In genomic region chr5:56827043-56827442, GRCh38 we compare ENCODE assay signal across 11 cellular contexts. TPM values are rescaled to one million over a fixed set of nuclear protein-coding genes. Genes with fewer than 3 reads are reported as not detected.
DNase-seq lines count a peak whose midpoint lies in the region; ATAC-seq and TF ChIP-seq lines count a peak whose summit lies in the region.
"Had no signal": no experiment of that assay in that cellular context is flagged by ENCODE, and none has a peak within 500 bp of the region (broad histone marks: within the 10 kb centered on the region; RNA-seq: fewer than 3 reads in every experiment).

No MANE protein-coding gene starts in this region.

- H3K4me3 ChIP-seq in BE2C (ENCODE audit: low read depth, low read length) (no peak overlapping the region), HEK293 (ENCODE audit: low read depth, low read length) (no peak overlapping the region), ascending aorta (no peak overlapping the region)
- H3K4me3 ChIP-seq: pancreas, SJCRH30 had no signal

- H3K27ac ChIP-seq in HEK293 (ENCODE audit: extremely low read depth, low read depth, low read length) (no peak overlapping the region), ascending aorta (no peak overlapping the region)
- H3K27ac ChIP-seq: pancreas, SJCRH30 had no signal

- CTCF ChIA-PET in HEK293 (lab: Yijun Ruan, JAX): interaction anchor here (0.5 to 2.4 kb wide), 11 partner anchors 10 to 854 kb away, joined by 3 to 8 read pairs (median 4); no protein-coding TSS in a partner anchor

- POLR2A ChIA-PET in HEK293 (lab: Yijun Ruan, JAX): interaction anchor here (0.9 kb wide), 1 partner anchor 10 kb away, joined by 6 read pairs; no protein-coding TSS in a partner anchor

- no peaks in the 10 kb centered on the region for H3K9me3 ChIP-seq in BE2C
- H3K9me3 ChIP-seq in HEK293 (ENCODE audit: control insufficient read depth, insufficient read depth, low read depth, low read length): no peaks in the 10 kb centered on the region
- no peaks in the 10 kb centered on the region for H3K9me3 ChIP-seq in ascending aorta
- H3K9me3 ChIP-seq: pancreas, SJCRH30 had no signal

- peaks cover 63% of the 10 kb centered on the region for H3K4me1 ChIP-seq in BE2C
- peaks cover 42% of the 10 kb centered on the region for H3K4me1 ChIP-seq in HEK293 (ENCODE audit: control insufficient read depth, insufficient read depth, low read length)
- peaks cover 0 to 3% of the 10 kb centered on the region in 2 donors for H3K4me1 ChIP-seq in ascending aorta
- H3K4me1 ChIP-seq: SJCRH30 had no signal

- TF ChIP-seq CTCF in BE2C (IDR thresholded peaks at IDR 0.05; ENCODE audit: low read depth, low read length): peak; percentile 62
- no peak for TF ChIP-seq CTCF in HEK293 (tag by site-specific recombination; IDR thresholded peaks at IDR 0.05)
- TF ChIP-seq CTCF in ascending aorta (IDR thresholded peaks at IDR 0.05): peak in 2 of 3 experiments; percentile 24

- DNase-seq in BE2C (peak; percentile 37), ascending aorta (ENCODE audit: low spot score in 2 of 2) (no peak), left colon (no peak), UCSD-AML1 (lab: John Stamatoyannopoulos, UW; ENCODE audit: unreplicated experiment) (no peak), NCI-H2029 (lab: John Stamatoyannopoulos, UW) (no peak), RKO (ENCODE audit: low spot score) (no peak)
- no peak for DNase-seq in stimulated activated CD4-positive, alpha-beta T cell treated with anti-CD3 and anti-CD28 coated beads, Interleukin-2, amount 100 ng/mL, for 24 hours
- DNase-seq: cortex of kidney, pancreas had no signal

- ATAC-seq in left colon: peak; percentile 29

- H3K27me3 ChIP-seq in BE2C (no peaks in the 10 kb centered on the region), ascending aorta (no peaks in the 10 kb centered on the region)
- H3K27me3 ChIP-seq: pancreas, SJCRH30 had no signal

- H3K36me3 ChIP-seq in BE2C: peaks cover 21% of the 10 kb centered on the region
- H3K36me3 ChIP-seq in HEK293 (ENCODE audit: control insufficient read depth in 2 of 2, insufficient read depth in 1 of 2, low read length in 2 of 2): no peaks in the 10 kb centered on the region
- no peaks in the 10 kb centered on the region for H3K36me3 ChIP-seq in ascending aorta
- H3K36me3 ChIP-seq: pancreas, SJCRH30 had no signal

- intact Hi-C loops in ascending aorta (cut with DNase I): no loop called here
- intact Hi-C loops in left colon (cut with DNase I, micrococcal nuclease): no loop called here

TF ChIP-seq in HEK293, 187 proteins besides CTCF, POLR2A, EP300 and RAD21:
- 0 out of 2 replicates have a peak, but pooled peaks have one; percentile 31 for TF ChIP-seq ZNF202 (tag by site-specific recombination; IDR thresholded peaks at IDR 0.05; ENCODE audit: borderline replicate concordance)
- no peak for TF ChIP-seq ZNF366 (tag by site-specific recombination; conservative IDR thresholded peaks at IDR 0.05)
- no peak for TF ChIP-seq ZNF391 (tag by site-specific recombination; IDR thresholded peaks at IDR 0.05; ENCODE audit: borderline replicate concordance, low read depth)
- TF ChIP-seq GLIS2 (tag by site-specific recombination; IDR thresholded peaks at IDR 0.05): no peak

RNA-seq across cellular contexts. Expression of gene MAP3K1, which starts 11.7 kb away (rescaled TPM):
- polyA plus RNA-seq in BE2C (2012; ENCODE audit: insufficient read depth, insufficient read length, low read depth): 35.5 TPM
- 14.7 TPM for total RNA-seq in ascending aorta
- 10 to 100 TPM in 1 of 2 donors, 1 to 10 TPM in 1; 9.4 to 12.5 TPM for total RNA-seq in left colon
